15 cellular contexts compared by ENCODE assay signal in the genomic region with DNA sequence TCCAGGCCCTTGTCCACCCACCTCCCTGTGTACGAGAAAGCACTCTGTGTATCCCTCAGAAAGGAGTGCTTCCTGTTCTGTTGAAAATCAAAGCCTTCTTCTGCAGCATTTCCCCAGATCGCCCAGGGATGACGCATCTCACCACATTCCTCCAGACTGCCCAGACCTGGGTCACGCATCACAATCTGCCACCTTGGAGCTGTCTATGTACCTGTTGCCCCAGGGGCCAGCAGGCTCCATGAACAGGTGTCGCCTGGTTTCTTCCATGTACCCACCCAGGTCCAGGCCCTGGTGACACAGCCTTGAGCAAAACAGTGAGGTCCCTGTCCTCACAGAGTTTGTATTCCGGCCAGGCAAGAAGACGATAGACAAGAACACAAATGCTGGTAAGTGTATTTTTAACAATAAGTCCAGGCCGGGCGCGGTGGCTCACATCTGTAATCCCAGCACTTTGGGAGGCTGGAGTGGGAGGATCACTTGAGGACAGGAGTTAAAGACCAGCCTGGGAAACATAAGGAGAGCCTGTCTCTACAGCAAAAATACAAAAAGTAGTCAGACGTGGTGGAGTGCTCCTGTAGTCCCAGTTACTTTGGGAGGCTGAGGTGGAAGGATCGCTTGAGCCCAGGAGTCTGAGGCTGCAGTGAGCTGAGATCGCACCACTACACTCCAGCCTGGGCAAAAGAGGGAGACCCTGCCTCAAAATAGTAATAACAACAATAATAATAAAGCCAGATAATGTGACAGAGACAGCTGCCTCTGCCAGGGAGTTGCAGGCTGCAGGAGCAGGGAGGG. TPM values are rescaled to one million over a fixed set of nuclear protein-coding genes. Genes with fewer than 3 reads are reported as not detected.
DNase-seq lines count a peak whose midpoint lies in the region; ATAC-seq and TF ChIP-seq lines count a peak whose summit lies in the region.
"Had no signal": no experiment of that assay in that cellular context is flagged by ENCODE, and none has a peak within 500 bp of the region (broad histone marks: within the 10 kb centered on the region; RNA-seq: fewer than 3 reads in every experiment).

No MANE protein-coding gene starts in this region.

- in situ Hi-C loops in transverse colon (cut with MboI; ENCODE audit: low pct_ligation_motif_present in 1 of 4, low pct_unique_long_range_greater_than_20kb in 1 of 4, low sequenced_read_pairs in 3 of 4), result no loop called here

- no peak for TF ChIP-seq EP300 in stomach (IDR thresholded peaks at IDR 0.05)
- TF ChIP-seq EP300 in transverse colon (IDR thresholded peaks at IDR 0.05; ENCODE audit: low read depth), result no peak

- H3K4me3 ChIP-seq in body of pancreas (no peak overlapping the region), stomach (no peak overlapping the region), transverse colon (no peak overlapping the region)
- H3K4me3 ChIP-seq: HAP-1 had no signal

- no peaks in the 10 kb centered on the region for H3K9me3 Mint-ChIP-seq in activated naive CD4-positive, alpha-beta T cell treated with anti-CD3 and anti-CD28 coated beads, Interleukin-2, amount 50 U/mL, for 72 hours
- H3K9me3 Mint-ChIP-seq: activated CD8-positive, alpha-beta T cell treated with anti-CD3 and anti-CD28 coated beads for 36 hours had no signal

- DNase-seq in activated naive CD4-positive, alpha-beta T cell treated with anti-CD3 and anti-CD28 coated beads, Interleukin-2, amount 50 U/mL, for 72 hours (ENCODE audit: low spot score in 2 of 2), result no peak
- no peak for DNase-seq in activated naive CD4-positive, alpha-beta T cell (lab: John Stamatoyannopoulos, UW)
- no peak for DNase-seq in body of pancreas
- DNase-seq in kidney tubule cell (ENCODE audit: low spot score), result peak; percentile 68
- DNase-seq in stomach, result no peak
- DNase-seq in NCI-H226, result no peak
- DNase-seq in transverse colon, result no peak
- DNase-seq: activated CD8-positive, alpha-beta T cell treated with anti-CD3 and anti-CD28 coated beads for 36 hours; effector CD4-positive, alpha-beta T cell; NCI-H2029; stimulated activated CD4-positive, alpha-beta T cell treated with anti-CD3 and anti-CD28 coated beads, Interleukin-4, amount 100 ng/mL, for 1 hour had no signal

- TF ChIP-seq CTCF in body of pancreas (IDR thresholded peaks at IDR 0.05) (no peak), stomach (IDR thresholded peaks at IDR 0.05) (no peak), transverse colon (IDR thresholded peaks at IDR 0.05) (no peak)

- peak overlapping the region; percentile 36 to 88 for H3K27ac Mint-ChIP-seq in activated naive CD4-positive, alpha-beta T cell treated with anti-CD3 and anti-CD28 coated beads, Interleukin-2, amount 50 U/mL, for 72 hours
- H3K27ac Mint-ChIP-seq: activated CD8-positive, alpha-beta T cell treated with anti-CD3 and anti-CD28 coated beads for 36 hours had no signal

- H3K27ac ChIP-seq in body of pancreas (peak overlapping the region in 3 of 4 donors; percentile 75 to 85 (median 82)), stomach (peak overlapping the region; percentile 69 to 83 (median 82)), transverse colon (no peak overlapping the region)
- H3K27ac ChIP-seq: HL-60 had no signal

- H3K4me1 ChIP-seq in body of pancreas, result peaks cover 26% of the 10 kb centered on the region
- H3K4me1 ChIP-seq in stomach, result peaks cover 7 to 19% (median 17%) of the 10 kb centered on the region in 4 donors
- H3K4me1 ChIP-seq in transverse colon, result peaks cover 0 to 9% (median 8%) of the 10 kb centered on the region in 4 donors

- no peak for ATAC-seq in activated naive CD4-positive, alpha-beta T cell treated with anti-CD3 and anti-CD28 coated beads, Interleukin-2, amount 50 U/mL, for 72 hours
- ATAC-seq in body of pancreas (no peak), GM21576 (IDR thresholded peaks at IDR 0.05; ENCODE audit: unreplicated experiment) (no peak)
- ATAC-seq: activated CD8-positive, alpha-beta T cell treated with anti-CD3 and anti-CD28 coated beads for 36 hours had no signal

- intact Hi-C loops in body of pancreas (cut with DNase I) (no loop called here), stomach (cut with DNase I; ENCODE audit: low total_unique reads) (no loop called here), transverse colon (cut with DNase I; ENCODE audit: low total_unique reads) (no loop called here)

- H3K9me3 ChIP-seq in body of pancreas (no peaks in the 10 kb centered on the region), stomach (no peaks in the 10 kb centered on the region), transverse colon (no peaks in the 10 kb centered on the region)
- H3K9me3 ChIP-seq: Caco-2, HAP-1 had no signal

- 92 to 96% methylated on average over 13 of the region's 13 CpGs for WGBS in body of pancreas, 2 donors
- 89 to 93% (median 91%) methylated on average over 13 of the region's 13 CpGs for WGBS in stomach, 5 donors
- WGBS in transverse colon (ENCODE audit: low coverage in 1 of 2), 2 donors, result 95% methylated on average over 13 of the region's 13 CpGs; no CpG with 5 or more reads in 1 of the 2 donors

- H3K36me3 ChIP-seq in body of pancreas (replicated peaks in 1 of 2; ENCODE audit: insufficient read depth in 1 of 2, low read depth in 2 of 2), result no peaks in the 10 kb centered on the region
- H3K36me3 ChIP-seq in stomach, result no peaks in the 10 kb centered on the region
- H3K36me3 ChIP-seq in transverse colon, result no peaks in the 10 kb centered on the region
- H3K36me3 ChIP-seq: HAP-1 had no signal

- no peaks in the 10 kb centered on the region for H3K36me3 Mint-ChIP-seq in activated naive CD4-positive, alpha-beta T cell treated with anti-CD3 and anti-CD28 coated beads, Interleukin-2, amount 50 U/mL, for 72 hours

- H3K27me3 ChIP-seq in body of pancreas, result no peaks in the 10 kb centered on the region
- H3K27me3 ChIP-seq in stomach, result no peaks in the 10 kb centered on the region
- no peaks in the 10 kb centered on the region for H3K27me3 ChIP-seq in transverse colon

- TF ChIP-seq POLR2A in body of pancreas (IDR thresholded peaks at IDR 0.05) (no peak), stomach (IDR thresholded peaks at IDR 0.05) (no peak), transverse colon (IDR thresholded peaks at IDR 0.05) (no peak)

RNA-seq across cellular contexts. Expression of a gene that starts 6.8 kb away (rescaled TPM):
- total RNA-seq in activated naive CD4-positive, alpha-beta T cell treated with anti-CD3 and anti-CD28 coated beads, Interleukin-2, amount 50 U/mL, for 72 hours, result 10 to 100 TPM; 11.7 to 12.1 TPM
- total RNA-seq in body of pancreas (10 to 100 TPM; 12.5 to 36.3 TPM), stomach (10 to 100 TPM; 16.7 to 84.0 (median 28.1) TPM), transverse colon (100 to 1,000 TPM in 1 of 4 donors, 10 to 100 TPM in 3; 31.0 to 109 (median 42.0) TPM)
- polyA plus RNA-seq in stomach, result 10 to 100 TPM; 10.8 to 15.5 (median 12.7) TPM

Comparison
In these comparisons a context has a peak if more than half of its experiments do, and no peak if none do; other contexts are left out.
1. H3K27ac ChIP-seq: peak in body of pancreas (3 of 4) and stomach (5 of 5); none in transverse colon (0 of 4).